1 cellular context compared by ENCODE assay signal in genomic region chr12:53625946-53626701, GRCh38.
A peak's percentile ranks its signal among the peaks of the same experiment; 100 is the strongest.
TF ChIP-seq lines count a peak whose summit lies in the region.

Gene ATF7 (minus strand): TSS chr12:53626382. CDS start chr12:53601000, 25,382 bp downstream.

TF ChIP-seq in HEK293, 187 proteins besides CTCF, POLR2A, EP300 and RAD21 (continued from another document and continues in another):
- TF ChIP-seq, protein P1, sequence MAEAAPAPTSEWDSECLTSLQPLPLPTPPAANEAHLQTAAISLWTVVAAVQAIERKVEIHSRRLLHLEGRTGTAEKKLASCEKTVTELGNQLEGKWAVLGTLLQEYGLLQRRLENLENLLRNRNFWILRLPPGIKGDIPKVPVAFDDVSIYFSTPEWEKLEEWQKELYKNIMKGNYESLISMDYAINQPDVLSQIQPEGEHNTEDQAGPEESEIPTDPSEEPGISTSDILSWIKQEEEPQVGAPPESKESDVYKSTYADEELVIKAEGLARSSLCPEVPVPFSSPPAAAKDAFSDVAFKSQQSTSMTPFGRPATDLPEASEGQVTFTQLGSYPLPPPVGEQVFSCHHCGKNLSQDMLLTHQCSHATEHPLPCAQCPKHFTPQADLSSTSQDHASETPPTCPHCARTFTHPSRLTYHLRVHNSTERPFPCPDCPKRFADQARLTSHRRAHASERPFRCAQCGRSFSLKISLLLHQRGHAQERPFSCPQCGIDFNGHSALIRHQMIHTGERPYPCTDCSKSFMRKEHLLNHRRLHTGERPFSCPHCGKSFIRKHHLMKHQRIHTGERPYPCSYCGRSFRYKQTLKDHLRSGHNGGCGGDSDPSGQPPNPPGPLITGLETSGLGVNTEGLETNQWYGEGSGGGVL (tag by site-specific recombination; IDR thresholded peaks at IDR 0.05), result peak; percentile 98
- TF ChIP-seq ZNF2 (tag by site-specific recombination; IDR thresholded peaks at IDR 0.05) (no peak), ZNF843 (tag by site-specific recombination; IDR thresholded peaks at IDR 0.05) (peak; percentile 72), ZNF148 (tag by site-specific recombination; IDR thresholded peaks at IDR 0.05; ENCODE audit: borderline replicate concordance) (no peak), ZNF626 (tag by site-specific recombination; IDR thresholded peaks at IDR 0.05) (no peak), ZNF544 (tag by site-specific recombination; IDR thresholded peaks at IDR 0.05) (no peak), ZNF768 (tag by site-specific recombination; IDR thresholded peaks at IDR 0.05) (no peak), KLF16 (tag by site-specific recombination; IDR thresholded peaks at IDR 0.05) (peak; percentile 97), ZNF394 (tag by site-specific recombination; IDR thresholded peaks at IDR 0.05; ENCODE audit: borderline replicate concordance) (peak; percentile 100), ZNF335 (tag by site-specific recombination; conservative IDR thresholded peaks at IDR 0.05) (peak; percentile 88), ZBTB21 (tag by site-specific recombination; IDR thresholded peaks at IDR 0.05) (no peak), ZNF747 (tag by site-specific recombination; IDR thresholded peaks at IDR 0.05) (no peak), ZNF174 (tag by site-specific recombination; IDR thresholded peaks at IDR 0.05) (no peak), ZNF10 (tag by site-specific recombination; IDR thresholded peaks at IDR 0.05) (no peak), ZNF529 (tag by site-specific recombination; IDR thresholded peaks at IDR 0.05; ENCODE audit: insufficient replicate concordance) (no peak), ZFP41 (tag by site-specific recombination; IDR thresholded peaks at IDR 0.05; ENCODE audit: borderline replicate concordance) (no peak), GLIS1 (tag by site-specific recombination; IDR thresholded peaks at IDR 0.05) (peak; percentile 91; the same call in 1 of the 2 replicates), ZNF24 (tag by site-specific recombination; IDR thresholded peaks at IDR 0.05) (peak; percentile 61; the same call in 1 of the 2 replicates), OVOL3 (tag by site-specific recombination; IDR thresholded peaks at IDR 0.05) (no peak; the same call in 1 of the 2 replicates), ZNF561 (tag by site-specific recombination; IDR thresholded peaks at IDR 0.05; ENCODE audit: borderline replicate concordance) (0 out of 2 replicates have a peak, but pooled peaks have one; percentile 71), ZNF155 (tag by site-specific recombination; IDR thresholded peaks at IDR 0.05) (no peak), SALL2 (tag by site-specific recombination; IDR thresholded peaks at IDR 0.05; ENCODE audit: borderline replicate concordance) (no peak), YY1 (tag by site-specific recombination; IDR thresholded peaks at IDR 0.05) (0 out of 2 replicates have a peak, but pooled peaks have one; percentile 24), ZNF585B (tag by site-specific recombination; IDR thresholded peaks at IDR 0.05) (no peak), ZNF791 (tag by site-specific recombination; IDR thresholded peaks at IDR 0.05) (no peak), ZNF549 (tag by site-specific recombination; IDR thresholded peaks at IDR 0.05) (no peak), ZNF621 (tag by site-specific recombination; IDR thresholded peaks at IDR 0.05) (no peak), ZNF221 (tag by site-specific recombination; IDR thresholded peaks at IDR 0.05; ENCODE audit: borderline replicate concordance) (no peak), ATF2 (tag by site-specific recombination; IDR thresholded peaks at IDR 0.05; ENCODE audit: low read depth) (no peak), ZNF692 (tag by site-specific recombination; IDR thresholded peaks at IDR 0.05) (peak; percentile 62; the same call in 1 of the 2 replicates), ZNF140 (tag by site-specific recombination; IDR thresholded peaks at IDR 0.05) (no peak), ZNF701 (tag by site-specific recombination; IDR thresholded peaks at IDR 0.05) (no peak), TSHZ1 (tag by site-specific recombination; IDR thresholded peaks at IDR 0.05; ENCODE audit: borderline replicate concordance) (no peak; the same call in 1 of the 2 replicates), ZNF473 (tag by site-specific recombination; IDR thresholded peaks at IDR 0.05) (no peak), YY2 (tag by site-specific recombination; IDR thresholded peaks at IDR 0.05) (0 out of 2 replicates have a peak, but pooled peaks have one; percentile 22), ZNF677 (tag by site-specific recombination; IDR thresholded peaks at IDR 0.05) (no peak)
- TF ChIP-seq, protein P2, sequence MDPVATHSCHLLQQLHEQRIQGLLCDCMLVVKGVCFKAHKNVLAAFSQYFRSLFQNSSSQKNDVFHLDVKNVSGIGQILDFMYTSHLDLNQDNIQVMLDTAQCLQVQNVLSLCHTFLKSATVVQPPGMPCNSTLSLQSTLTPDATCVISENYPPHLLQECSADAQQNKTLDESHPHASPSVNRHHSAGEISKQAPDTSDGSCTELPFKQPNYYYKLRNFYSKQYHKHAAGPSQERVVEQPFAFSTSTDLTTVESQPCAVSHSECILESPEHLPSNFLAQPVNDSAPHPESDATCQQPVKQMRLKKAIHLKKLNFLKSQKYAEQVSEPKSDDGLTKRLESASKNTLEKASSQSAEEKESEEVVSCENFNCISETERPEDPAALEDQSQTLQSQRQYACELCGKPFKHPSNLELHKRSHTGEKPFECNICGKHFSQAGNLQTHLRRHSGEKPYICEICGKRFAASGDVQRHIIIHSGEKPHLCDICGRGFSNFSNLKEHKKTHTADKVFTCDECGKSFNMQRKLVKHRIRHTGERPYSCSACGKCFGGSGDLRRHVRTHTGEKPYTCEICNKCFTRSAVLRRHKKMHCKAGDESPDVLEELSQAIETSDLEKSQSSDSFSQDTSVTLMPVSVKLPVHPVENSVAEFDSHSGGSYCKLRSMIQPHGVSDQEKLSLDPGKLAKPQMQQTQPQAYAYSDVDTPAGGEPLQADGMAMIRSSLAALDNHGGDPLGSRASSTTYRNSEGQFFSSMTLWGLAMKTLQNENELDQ (tag by site-specific recombination; IDR thresholded peaks at IDR 0.05; ENCODE audit: low read depth), result no peak
- TF ChIP-seq, protein P3, sequence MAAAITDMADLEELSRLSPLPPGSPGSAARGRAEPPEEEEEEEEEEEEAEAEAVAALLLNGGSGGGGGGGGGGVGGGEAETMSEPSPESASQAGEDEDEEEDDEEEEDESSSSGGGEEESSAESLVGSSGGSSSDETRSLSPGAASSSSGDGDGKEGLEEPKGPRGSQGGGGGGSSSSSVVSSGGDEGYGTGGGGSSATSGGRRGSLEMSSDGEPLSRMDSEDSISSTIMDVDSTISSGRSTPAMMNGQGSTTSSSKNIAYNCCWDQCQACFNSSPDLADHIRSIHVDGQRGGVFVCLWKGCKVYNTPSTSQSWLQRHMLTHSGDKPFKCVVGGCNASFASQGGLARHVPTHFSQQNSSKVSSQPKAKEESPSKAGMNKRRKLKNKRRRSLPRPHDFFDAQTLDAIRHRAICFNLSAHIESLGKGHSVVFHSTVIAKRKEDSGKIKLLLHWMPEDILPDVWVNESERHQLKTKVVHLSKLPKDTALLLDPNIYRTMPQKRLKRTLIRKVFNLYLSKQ (tag by site-specific recombination; IDR thresholded peaks at IDR 0.05; ENCODE audit: borderline replicate concordance), result no peak
- TF ChIP-seq, protein P4, sequence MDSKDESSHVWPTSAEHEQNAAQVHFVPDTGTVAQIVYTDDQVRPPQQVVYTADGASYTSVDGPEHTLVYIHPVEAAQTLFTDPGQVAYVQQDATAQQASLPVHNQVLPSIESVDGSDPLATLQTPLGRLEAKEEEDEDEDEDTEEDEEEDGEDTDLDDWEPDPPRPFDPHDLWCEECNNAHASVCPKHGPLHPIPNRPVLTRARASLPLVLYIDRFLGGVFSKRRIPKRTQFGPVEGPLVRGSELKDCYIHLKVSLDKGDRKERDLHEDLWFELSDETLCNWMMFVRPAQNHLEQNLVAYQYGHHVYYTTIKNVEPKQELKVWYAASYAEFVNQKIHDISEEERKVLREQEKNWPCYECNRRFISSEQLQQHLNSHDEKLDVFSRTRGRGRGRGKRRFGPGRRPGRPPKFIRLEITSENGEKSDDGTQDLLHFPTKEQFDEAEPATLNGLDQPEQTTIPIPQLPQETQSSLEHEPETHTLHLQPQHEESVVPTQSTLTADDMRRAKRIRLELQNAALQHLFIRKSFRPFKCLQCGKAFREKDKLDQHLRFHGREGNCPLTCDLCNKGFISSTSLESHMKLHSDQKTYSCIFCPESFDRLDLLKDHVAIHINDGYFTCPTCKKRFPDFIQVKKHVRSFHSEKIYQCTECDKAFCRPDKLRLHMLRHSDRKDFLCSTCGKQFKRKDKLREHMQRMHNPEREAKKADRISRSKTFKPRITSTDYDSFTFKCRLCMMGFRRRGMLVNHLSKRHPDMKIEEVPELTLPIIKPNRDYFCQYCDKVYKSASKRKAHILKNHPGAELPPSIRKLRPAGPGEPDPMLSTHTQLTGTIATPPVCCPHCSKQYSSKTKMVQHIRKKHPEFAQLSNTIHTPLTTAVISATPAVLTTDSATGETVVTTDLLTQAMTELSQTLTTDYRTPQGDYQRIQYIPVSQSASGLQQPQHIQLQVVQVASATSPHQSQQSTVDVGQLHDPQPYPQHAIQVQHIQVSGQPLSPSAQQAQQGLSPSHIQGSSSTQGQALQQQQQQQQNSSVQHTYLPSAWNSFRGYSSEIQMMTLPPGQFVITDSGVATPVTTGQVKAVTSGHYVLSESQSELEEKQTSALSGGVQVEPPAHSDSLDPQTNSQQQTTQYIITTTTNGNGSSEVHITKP (tag by site-specific recombination; IDR thresholded peaks at IDR 0.05), result peak; percentile 100
- TF ChIP-seq, protein P5, sequence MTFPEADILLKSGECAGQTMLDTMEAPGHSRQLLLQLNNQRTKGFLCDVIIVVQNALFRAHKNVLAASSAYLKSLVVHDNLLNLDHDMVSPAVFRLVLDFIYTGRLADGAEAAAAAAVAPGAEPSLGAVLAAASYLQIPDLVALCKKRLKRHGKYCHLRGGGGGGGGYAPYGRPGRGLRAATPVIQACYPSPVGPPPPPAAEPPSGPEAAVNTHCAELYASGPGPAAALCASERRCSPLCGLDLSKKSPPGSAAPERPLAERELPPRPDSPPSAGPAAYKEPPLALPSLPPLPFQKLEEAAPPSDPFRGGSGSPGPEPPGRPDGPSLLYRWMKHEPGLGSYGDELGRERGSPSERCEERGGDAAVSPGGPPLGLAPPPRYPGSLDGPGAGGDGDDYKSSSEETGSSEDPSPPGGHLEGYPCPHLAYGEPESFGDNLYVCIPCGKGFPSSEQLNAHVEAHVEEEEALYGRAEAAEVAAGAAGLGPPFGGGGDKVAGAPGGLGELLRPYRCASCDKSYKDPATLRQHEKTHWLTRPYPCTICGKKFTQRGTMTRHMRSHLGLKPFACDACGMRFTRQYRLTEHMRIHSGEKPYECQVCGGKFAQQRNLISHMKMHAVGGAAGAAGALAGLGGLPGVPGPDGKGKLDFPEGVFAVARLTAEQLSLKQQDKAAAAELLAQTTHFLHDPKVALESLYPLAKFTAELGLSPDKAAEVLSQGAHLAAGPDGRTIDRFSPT (tag by site-specific recombination; IDR thresholded peaks at IDR 0.05), result no peak
